Comparison of ENCODE assay signal across 9 cellular contexts in genomic region chr2:2754940-2755339, GRCh38.
"Had no signal": no experiment of that assay in that cellular context is flagged by ENCODE, and none has a peak within 500 bp of the region (broad histone marks: within the 10 kb centered on the region; RNA-seq: fewer than 3 reads in every experiment).

No MANE protein-coding gene starts in this region.

- ATAC-seq: GM23338, HCT116 had no signal

- H2AFZ ChIP-seq: GM23248, GM23338 had no signal

- H3K4me2 ChIP-seq: GM23338 had no signal

- H3K27ac ChIP-seq: GM23248 had no signal

- H3K4me1 ChIP-seq: HAP-1 had no signal

- H3K36me3 ChIP-seq: HAP-1 had no signal

- H3K9me3 ChIP-seq: HAP-1 had no signal

- H3K4me3 ChIP-seq: GM23248, GM23338, HAP-1 had no signal

- H3K9ac ChIP-seq: GM23248 had no signal

- DNase-seq: GM23248, GOT3, H7, H9, HCEC 1CT, HFFc6 had no signal
